ENCODE assay signal across 25 cellular contexts in genomic region chr9:68730570-68731227, GRCh38. TPM values are rescaled to one million over a fixed set of nuclear protein-coding genes. Genes with fewer than 3 reads are reported as not detected.
DNase-seq lines count a peak whose midpoint lies in the region; ATAC-seq, FAIRE-seq and TF ChIP-seq lines count a peak whose summit lies in the region.
"Had no signal": no experiment of that assay in that cellular context is flagged by ENCODE, and none has a peak within 500 bp of the region (broad histone marks: within the 10 kb centered on the region; RNA-seq: fewer than 3 reads in every experiment).

No MANE protein-coding gene starts in this region.

- H3K27ac Mint-ChIP-seq in type B pancreatic cell (peak overlapping the region; percentile 11), nephron progenitor cell (no peak overlapping the region)
- H3K27ac Mint-ChIP-seq: B cell, CD14-positive monocyte had no signal

- no peak overlapping the region for H3K4me3 Mint-ChIP-seq in type B pancreatic cell
- H3K4me3 Mint-ChIP-seq in nephron progenitor cell: no peak overlapping the region
- H3K4me3 Mint-ChIP-seq: B cell, CD14-positive monocyte had no signal

- H3K9ac ChIP-seq in liver (ENCODE audit: low read depth in 1 of 2, low read length in 2 of 2): no peak overlapping the region

- WGBS in liver: 82% methylated on average over 2 of the region's 2 CpGs

- no peak for ATAC-seq in GM18870 (IDR thresholded peaks at IDR 0.05; ENCODE audit: unreplicated experiment)

- DNase-seq in HT-29 (ENCODE audit: low spot score) (peak; percentile 58), type B pancreatic cell (ENCODE audit: extremely low spot score, unreplicated experiment) (no peak), nephron progenitor cell (no peak), NCI-H526 (lab: John Stamatoyannopoulos, UW) (no peak)
- DNase-seq: EL, GF-D8, IMR-90, MV-4-11, NCI-H1105 treated with DMSO at 0.1 percent for 48 hours, NCI-H1694, NCI-H2081, NCI-H2171 treated with DMSO at 0.1 percent for 48 hours, NCI-H526 treated with DMSO at 0.1 percent for 48 hours, RPMI8226, SHP77 had no signal

- no peak for TF ChIP-seq RAD21 in liver (IDR thresholded peaks at IDR 0.05)

- peaks cover 0 to 8% (median 0%) of the 10 kb centered on the region in 4 donors for H3K27me3 ChIP-seq in liver (ENCODE audit: control insufficient read depth in 4 of 4, insufficient read depth in 4 of 4, low read length in 3 of 4)

- H3K4me1 ChIP-seq in liver (ENCODE audit: control insufficient read depth in 4 of 4, insufficient read depth in 4 of 4, low read length in 3 of 4): no peaks in the 10 kb centered on the region

- no peaks in the 10 kb centered on the region for H3K36me3 ChIP-seq in liver (ENCODE audit: control insufficient read depth in 4 of 4, insufficient read depth in 3 of 4, low read depth in 1 of 4, low read length in 3 of 4)

- no peak overlapping the region for H3K27ac ChIP-seq in liver (ENCODE audit: low read depth in 1 of 2, low read length in 2 of 2)

- no peaks in the 10 kb centered on the region for H3K9me3 Mint-ChIP-seq in type B pancreatic cell
- no peaks in the 10 kb centered on the region for H3K9me3 Mint-ChIP-seq in nephron progenitor cell

- TF ChIP-seq CTCF in liver (IDR thresholded peaks at IDR 0.05; ENCODE audit: low read depth, low read length, missing input control) (no peak), type B pancreatic cell (conservative IDR thresholded peaks at IDR 0.05) (no peak), nephron progenitor cell (IDR thresholded peaks at IDR 0.05) (no peak)

- H3K4me3 ChIP-seq in liver (ENCODE audit: low read depth in 1 of 3, low read length in 3 of 3): no peak overlapping the region

- peak; percentile 94 for FAIRE-seq in colon (lab: Jason Lieb, UNC)
- FAIRE-seq: A204.1, D721Med, HTR-8/SVneo had no signal

- H3K36me3 Mint-ChIP-seq in type B pancreatic cell (no peaks in the 10 kb centered on the region), nephron progenitor cell (ENCODE audit: low read depth) (peaks cover 9% of the 10 kb centered on the region)

- H3K27me3 Mint-ChIP-seq in type B pancreatic cell (peaks cover 3% of the 10 kb centered on the region), nephron progenitor cell (ENCODE audit: low read depth, poor library complexity) (peaks cover 3% of the 10 kb centered on the region)
- H3K27me3 Mint-ChIP-seq: B cell had no signal

- peaks cover 8% of the 10 kb centered on the region for H3K4me1 Mint-ChIP-seq in type B pancreatic cell (ENCODE audit: unreplicated experiment)
- H3K4me1 Mint-ChIP-seq in nephron progenitor cell: no peaks in the 10 kb centered on the region

- H3K9me3 ChIP-seq in liver (ENCODE audit: control insufficient read depth in 4 of 4, low read length in 3 of 4): no peaks in the 10 kb centered on the region

TF ChIP-seq in liver, 16 proteins besides CTCF, POLR2A, EP300 and RAD21:
- TF ChIP-seq HNF4A (conservative IDR thresholded peaks at IDR 0.05) (peak; percentile 67 to 79), FOXA1 (IDR thresholded peaks at IDR 0.05) (no peak), MAX (IDR thresholded peaks at IDR 0.05) (no peak), RXRA (IDR thresholded peaks at IDR 0.05) (no peak), HNF4G (IDR thresholded peaks at IDR 0.05) (peak; percentile 31)

RNA-seq across cellular contexts. Expression of gene PIP5K1B, which starts 25.7 kb away (rescaled TPM):
- 1.1 and 1.2 TPM in 2 replicates for total RNA-seq in HT-29 (2014; rRNA removed; shearing (Covaris generic))
- total RNA-seq in liver (10 to 100 TPM in 1 of 2 donors, under 1 TPM in 1; 0.33 to 30.9 TPM), type B pancreatic cell (ENCODE audit: low replicate concordance) (9.8 and 19.4 TPM in 2 replicates)
- under 1 TPM; 0.09 to 0.24 TPM for polyA plus RNA-seq in liver
- total RNA-seq: H4, IMR-90, M059J had no signal
- polyA plus RNA-seq: IMR-90 had no signal
